1 cellular context compared by ENCODE assay signal in the genomic region with DNA sequence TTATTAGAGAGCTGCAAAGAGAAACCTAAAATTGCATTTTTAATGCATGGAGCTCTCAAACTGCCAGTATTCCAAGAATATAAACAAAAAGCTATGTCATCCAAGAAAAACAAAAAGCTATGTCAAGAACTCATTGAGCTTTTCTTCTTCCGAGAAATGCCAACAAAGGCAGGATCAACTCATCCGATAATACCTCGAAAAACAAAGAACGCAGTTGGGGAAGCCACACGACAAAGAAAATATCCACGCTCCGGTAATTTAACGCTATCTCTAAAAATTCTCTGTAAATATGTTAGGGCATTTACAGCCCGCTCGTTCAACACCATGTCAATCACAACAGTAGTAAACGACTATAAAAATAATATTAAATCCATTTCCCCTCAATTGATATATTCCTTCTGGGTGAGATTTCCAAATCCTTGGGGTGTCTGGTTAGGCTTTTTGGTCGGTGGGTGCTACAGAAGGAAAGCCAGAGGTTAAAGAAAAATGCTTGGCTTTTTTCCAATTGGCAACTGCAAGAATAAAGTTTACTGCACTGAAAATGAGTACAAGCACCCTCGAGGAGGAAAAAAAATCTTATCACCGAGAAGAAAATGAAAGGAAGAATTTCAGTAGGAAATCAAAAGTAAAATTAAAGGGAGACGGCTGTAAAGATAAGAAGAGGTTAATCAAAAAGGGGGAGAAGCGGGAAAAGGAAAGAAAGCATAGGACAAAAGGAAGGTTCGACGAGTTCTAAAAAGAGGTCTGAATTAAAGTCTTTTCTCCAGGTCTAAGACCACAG.
A peak's percentile ranks its signal among the peaks of the same experiment; 100 is the strongest.
TF ChIP-seq lines count a peak whose summit lies in the region.

No MANE protein-coding gene starts in this region.

TF ChIP-seq in HepG2, 621 proteins besides CTCF, POLR2A, EP300 and RAD21 (continued from another document and continues in another):
- peak; percentile 73 for TF ChIP-seq KDM5A (IDR thresholded peaks at IDR 0.05; ENCODE audit: borderline replicate concordance, low read length)
- TF ChIP-seq, protein P1, sequence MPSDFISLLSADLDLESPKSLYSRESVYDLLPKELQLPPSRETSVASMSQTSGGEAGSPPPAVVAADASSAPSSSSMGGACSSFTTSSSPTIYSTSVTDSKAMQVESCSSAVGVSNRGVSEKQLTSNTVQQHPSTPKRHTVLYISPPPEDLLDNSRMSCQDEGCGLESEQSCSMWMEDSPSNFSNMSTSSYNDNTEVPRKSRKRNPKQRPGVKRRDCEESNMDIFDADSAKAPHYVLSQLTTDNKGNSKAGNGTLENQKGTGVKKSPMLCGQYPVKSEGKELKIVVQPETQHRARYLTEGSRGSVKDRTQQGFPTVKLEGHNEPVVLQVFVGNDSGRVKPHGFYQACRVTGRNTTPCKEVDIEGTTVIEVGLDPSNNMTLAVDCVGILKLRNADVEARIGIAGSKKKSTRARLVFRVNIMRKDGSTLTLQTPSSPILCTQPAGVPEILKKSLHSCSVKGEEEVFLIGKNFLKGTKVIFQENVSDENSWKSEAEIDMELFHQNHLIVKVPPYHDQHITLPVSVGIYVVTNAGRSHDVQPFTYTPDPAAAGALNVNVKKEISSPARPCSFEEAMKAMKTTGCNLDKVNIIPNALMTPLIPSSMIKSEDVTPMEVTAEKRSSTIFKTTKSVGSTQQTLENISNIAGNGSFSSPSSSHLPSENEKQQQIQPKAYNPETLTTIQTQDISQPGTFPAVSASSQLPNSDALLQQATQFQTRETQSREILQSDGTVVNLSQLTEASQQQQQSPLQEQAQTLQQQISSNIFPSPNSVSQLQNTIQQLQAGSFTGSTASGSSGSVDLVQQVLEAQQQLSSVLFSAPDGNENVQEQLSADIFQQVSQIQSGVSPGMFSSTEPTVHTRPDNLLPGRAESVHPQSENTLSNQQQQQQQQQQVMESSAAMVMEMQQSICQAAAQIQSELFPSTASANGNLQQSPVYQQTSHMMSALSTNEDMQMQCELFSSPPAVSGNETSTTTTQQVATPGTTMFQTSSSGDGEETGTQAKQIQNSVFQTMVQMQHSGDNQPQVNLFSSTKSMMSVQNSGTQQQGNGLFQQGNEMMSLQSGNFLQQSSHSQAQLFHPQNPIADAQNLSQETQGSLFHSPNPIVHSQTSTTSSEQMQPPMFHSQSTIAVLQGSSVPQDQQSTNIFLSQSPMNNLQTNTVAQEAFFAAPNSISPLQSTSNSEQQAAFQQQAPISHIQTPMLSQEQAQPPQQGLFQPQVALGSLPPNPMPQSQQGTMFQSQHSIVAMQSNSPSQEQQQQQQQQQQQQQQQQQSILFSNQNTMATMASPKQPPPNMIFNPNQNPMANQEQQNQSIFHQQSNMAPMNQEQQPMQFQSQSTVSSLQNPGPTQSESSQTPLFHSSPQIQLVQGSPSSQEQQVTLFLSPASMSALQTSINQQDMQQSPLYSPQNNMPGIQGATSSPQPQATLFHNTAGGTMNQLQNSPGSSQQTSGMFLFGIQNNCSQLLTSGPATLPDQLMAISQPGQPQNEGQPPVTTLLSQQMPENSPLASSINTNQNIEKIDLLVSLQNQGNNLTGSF (CRISPR knock-in tag; IDR thresholded peaks at IDR 0.05), result no peak
- TF ChIP-seq, protein P2, sequence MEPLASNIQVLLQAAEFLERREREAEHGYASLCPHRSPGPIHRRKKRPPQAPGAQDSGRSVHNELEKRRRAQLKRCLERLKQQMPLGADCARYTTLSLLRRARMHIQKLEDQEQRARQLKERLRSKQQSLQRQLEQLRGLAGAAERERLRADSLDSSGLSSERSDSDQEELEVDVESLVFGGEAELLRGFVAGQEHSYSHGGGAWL (CRISPR knock-in tag; IDR thresholded peaks at IDR 0.05), result no peak
- no peak for TF ChIP-seq KAT2B (IDR thresholded peaks at IDR 0.05; ENCODE audit: borderline replicate concordance, low read depth, low read length)
- no peak for TF ChIP-seq NR1H2 (CRISPR knock-in tag; IDR thresholded peaks at IDR 0.05; ENCODE audit: borderline replicate concordance, low read depth)
- no peak for TF ChIP-seq HNRNPH1 (optimal IDR thresholded peaks at IDR 0.05; ENCODE audit: low read depth, low read length)
- no peak for TF ChIP-seq ZZZ3 (CRISPR knock-in tag; IDR thresholded peaks at IDR 0.05; ENCODE audit: borderline replicate concordance)
- no peak for TF ChIP-seq SCMH1 (CRISPR knock-in tag; IDR thresholded peaks at IDR 0.05; ENCODE audit: borderline replicate concordance)
- TF ChIP-seq, protein P3, sequence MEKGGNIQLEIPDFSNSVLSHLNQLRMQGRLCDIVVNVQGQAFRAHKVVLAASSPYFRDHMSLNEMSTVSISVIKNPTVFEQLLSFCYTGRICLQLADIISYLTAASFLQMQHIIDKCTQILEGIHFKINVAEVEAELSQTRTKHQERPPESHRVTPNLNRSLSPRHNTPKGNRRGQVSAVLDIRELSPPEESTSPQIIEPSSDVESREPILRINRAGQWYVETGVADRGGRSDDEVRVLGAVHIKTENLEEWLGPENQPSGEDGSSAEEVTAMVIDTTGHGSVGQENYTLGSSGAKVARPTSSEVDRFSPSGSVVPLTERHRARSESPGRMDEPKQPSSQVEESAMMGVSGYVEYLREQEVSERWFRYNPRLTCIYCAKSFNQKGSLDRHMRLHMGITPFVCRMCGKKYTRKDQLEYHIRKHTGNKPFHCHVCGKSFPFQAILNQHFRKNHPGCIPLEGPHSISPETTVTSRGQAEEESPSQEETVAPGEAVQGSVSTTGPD (CRISPR knock-in tag; IDR thresholded peaks at IDR 0.05), result no peak
- TF ChIP-seq ADNP (CRISPR knock-in tag; IDR thresholded peaks at IDR 0.05), result no peak
- TF ChIP-seq STAT6 (CRISPR knock-in tag; IDR thresholded peaks at IDR 0.05; ENCODE audit: borderline replicate concordance), result no peak
- no peak for TF ChIP-seq ZNF75D (CRISPR knock-in tag; IDR thresholded peaks at IDR 0.05; ENCODE audit: borderline replicate concordance)
- TF ChIP-seq ZNF670 (CRISPR knock-in tag; IDR thresholded peaks at IDR 0.05; ENCODE audit: borderline replicate concordance), result peak; percentile 64; the same call in 1 of the 2 replicates
- TF ChIP-seq ZNF567 (CRISPR knock-in tag; IDR thresholded peaks at IDR 0.05; ENCODE audit: borderline replicate concordance), result no peak
- no peak for TF ChIP-seq NFIB (CRISPR knock-in tag; IDR thresholded peaks at IDR 0.05; ENCODE audit: borderline replicate concordance)
- TF ChIP-seq ZNF619 (CRISPR knock-in tag; IDR thresholded peaks at IDR 0.05), result no peak
- TF ChIP-seq, protein P4, sequence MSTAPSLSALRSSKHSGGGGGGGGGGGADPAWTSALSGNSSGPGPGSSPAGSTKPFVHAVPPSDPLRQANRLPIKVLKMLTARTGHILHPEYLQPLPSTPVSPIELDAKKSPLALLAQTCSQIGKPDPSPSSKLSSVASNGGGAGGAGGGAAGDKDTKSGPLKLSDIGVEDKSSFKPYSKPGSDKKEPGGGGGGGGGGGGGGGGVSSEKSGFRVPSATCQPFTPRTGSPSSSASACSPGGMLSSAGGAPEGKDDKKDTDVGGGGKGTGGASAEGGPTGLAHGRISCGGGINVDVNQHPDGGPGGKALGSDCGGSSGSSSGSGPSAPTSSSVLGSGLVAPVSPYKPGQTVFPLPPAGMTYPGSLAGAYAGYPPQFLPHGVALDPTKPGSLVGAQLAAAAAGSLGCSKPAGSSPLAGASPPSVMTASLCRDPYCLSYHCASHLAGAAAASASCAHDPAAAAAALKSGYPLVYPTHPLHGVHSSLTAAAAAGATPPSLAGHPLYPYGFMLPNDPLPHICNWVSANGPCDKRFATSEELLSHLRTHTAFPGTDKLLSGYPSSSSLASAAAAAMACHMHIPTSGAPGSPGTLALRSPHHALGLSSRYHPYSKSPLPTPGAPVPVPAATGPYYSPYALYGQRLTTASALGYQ (CRISPR knock-in tag; IDR thresholded peaks at IDR 0.05), result 0 out of 2 replicates have a peak, but pooled peaks have one; percentile 36
- TF ChIP-seq NFKB2 (CRISPR knock-in tag; IDR thresholded peaks at IDR 0.05; ENCODE audit: borderline replicate concordance), result no peak
- TF ChIP-seq MAFG (CRISPR knock-in tag; IDR thresholded peaks at IDR 0.05), result no peak
- no peak for TF ChIP-seq REL (CRISPR knock-in tag; conservative IDR thresholded peaks at IDR 0.05)
- TF ChIP-seq, protein P5, sequence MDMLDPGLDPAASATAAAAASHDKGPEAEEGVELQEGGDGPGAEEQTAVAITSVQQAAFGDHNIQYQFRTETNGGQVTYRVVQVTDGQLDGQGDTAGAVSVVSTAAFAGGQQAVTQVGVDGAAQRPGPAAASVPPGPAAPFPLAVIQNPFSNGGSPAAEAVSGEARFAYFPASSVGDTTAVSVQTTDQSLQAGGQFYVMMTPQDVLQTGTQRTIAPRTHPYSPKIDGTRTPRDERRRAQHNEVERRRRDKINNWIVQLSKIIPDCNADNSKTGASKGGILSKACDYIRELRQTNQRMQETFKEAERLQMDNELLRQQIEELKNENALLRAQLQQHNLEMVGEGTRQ (IDR thresholded peaks at IDR 0.05; ENCODE audit: low read depth, low read length), result no peak
- TF ChIP-seq, protein P5 (CRISPR knock-in tag; IDR thresholded peaks at IDR 0.05; ENCODE audit: borderline replicate concordance), result no peak
- TF ChIP-seq ASH2L (IDR thresholded peaks at IDR 0.05; ENCODE audit: insufficient read length, low read depth, low read length), result no peak
- TF ChIP-seq ZNF468 (CRISPR knock-in tag; IDR thresholded peaks at IDR 0.05), result no peak
- TF ChIP-seq, protein P6, sequence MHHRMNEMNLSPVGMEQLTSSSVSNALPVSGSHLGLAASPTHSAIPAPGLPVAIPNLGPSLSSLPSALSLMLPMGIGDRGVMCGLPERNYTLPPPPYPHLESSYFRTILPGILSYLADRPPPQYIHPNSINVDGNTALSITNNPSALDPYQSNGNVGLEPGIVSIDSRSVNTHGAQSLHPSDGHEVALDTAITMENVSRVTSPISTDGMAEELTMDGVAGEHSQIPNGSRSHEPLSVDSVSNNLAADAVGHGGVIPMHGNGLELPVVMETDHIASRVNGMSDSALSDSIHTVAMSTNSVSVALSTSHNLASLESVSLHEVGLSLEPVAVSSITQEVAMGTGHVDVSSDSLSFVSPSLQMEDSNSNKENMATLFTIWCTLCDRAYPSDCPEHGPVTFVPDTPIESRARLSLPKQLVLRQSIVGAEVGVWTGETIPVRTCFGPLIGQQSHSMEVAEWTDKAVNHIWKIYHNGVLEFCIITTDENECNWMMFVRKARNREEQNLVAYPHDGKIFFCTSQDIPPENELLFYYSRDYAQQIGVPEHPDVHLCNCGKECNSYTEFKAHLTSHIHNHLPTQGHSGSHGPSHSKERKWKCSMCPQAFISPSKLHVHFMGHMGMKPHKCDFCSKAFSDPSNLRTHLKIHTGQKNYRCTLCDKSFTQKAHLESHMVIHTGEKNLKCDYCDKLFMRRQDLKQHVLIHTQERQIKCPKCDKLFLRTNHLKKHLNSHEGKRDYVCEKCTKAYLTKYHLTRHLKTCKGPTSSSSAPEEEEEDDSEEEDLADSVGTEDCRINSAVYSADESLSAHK (CRISPR knock-in tag; IDR thresholded peaks at IDR 0.05; ENCODE audit: borderline replicate concordance), result no peak
- TF ChIP-seq NRL (CRISPR knock-in tag; IDR thresholded peaks at IDR 0.05; ENCODE audit: borderline replicate concordance), result no peak
- TF ChIP-seq ZNF350 (CRISPR knock-in tag; IDR thresholded peaks at IDR 0.05; ENCODE audit: borderline replicate concordance, low read depth), result no peak
- no peak for TF ChIP-seq FOXO1 (CRISPR knock-in tag; IDR thresholded peaks at IDR 0.05)
- TF ChIP-seq KDM3A (CRISPR knock-in tag; IDR thresholded peaks at IDR 0.05; ENCODE audit: low read depth), result no peak
- no peak for TF ChIP-seq TEAD2 (CRISPR knock-in tag; IDR thresholded peaks at IDR 0.05)
- TF ChIP-seq ZNF512 (CRISPR knock-in tag; IDR thresholded peaks at IDR 0.05), result no peak
- no peak for TF ChIP-seq POLR2AphosphoS5 (IDR thresholded peaks at IDR 0.05; ENCODE audit: low read depth, low read length)
